20 cellular contexts compared by ENCODE assay signal in genomic region chr16:49455181-49455990, GRCh38.
A peak's percentile ranks its signal among the peaks of the same experiment; 100 is the strongest.
DNase-seq lines count a peak whose midpoint lies in the region; ATAC-seq and TF ChIP-seq lines count a peak whose summit lies in the region.
"Had no signal": no experiment of that assay in that cellular context is flagged by ENCODE, and none has a peak within 500 bp of the region (broad histone marks: within the 10 kb centered on the region; RNA-seq: fewer than 3 reads in every experiment).

No MANE protein-coding gene starts in this region.

- TF ChIP-seq POLR2A in prostate gland (IDR thresholded peaks at IDR 0.05): no peak

- peak; percentile 64 for DNase-seq in cardiac septum (ENCODE audit: low spot score)
- DNase-seq in left ventricle myocardium inferior: no peak
- DNase-seq in coronary artery (ENCODE audit: low spot score): peak; percentile 36
- DNase-seq in posterior vena cava (ENCODE audit: low spot score): peak; percentile 63
- no peak for DNase-seq in hepatic stellate cell (ENCODE audit: low spot score)
- DNase-seq in prostate gland (ENCODE audit: low spot score): no peak
- DNase-seq: ACHN, C1 segment of cervical spinal cord, H7, IMR-90, Karpas-422, NCI-H1048, NCI-H1436, NCI-H1930, NCI-H226, NCI-H524, NCI-H82, PC-3, RPMI8226 had no signal

- no peak overlapping the region for H3K27ac ChIP-seq in left ventricle myocardium inferior (replicated peaks)
- H3K27ac ChIP-seq in coronary artery: no peak overlapping the region
- H3K27ac ChIP-seq in prostate gland: no peak overlapping the region

- H3K9me3 ChIP-seq in left ventricle myocardium inferior (replicated peaks): no peaks in the 10 kb centered on the region
- H3K9me3 ChIP-seq in prostate gland: no peaks in the 10 kb centered on the region

- peaks cover 73% of the 10 kb centered on the region for H3K27me3 ChIP-seq in left ventricle myocardium inferior (ENCODE audit: low read depth)
- no peaks in the 10 kb centered on the region for H3K27me3 ChIP-seq in prostate gland (replicated peaks; ENCODE audit: insufficient read depth)

- H3K4me3 ChIP-seq in left ventricle myocardium inferior: no peak overlapping the region
- no peak overlapping the region for H3K4me3 ChIP-seq in coronary artery
- no peak overlapping the region for H3K4me3 ChIP-seq in prostate gland

- intact Hi-C loops in cardiac septum (cut with DNase I) (no loop called here), left ventricle myocardium inferior (cut with micrococcal nuclease) (no loop called here), posterior vena cava (cut with DNase I) (no loop called here), prostate gland (cut with DNase I) (no loop called here)

- ATAC-seq in HG02973 (IDR thresholded peaks at IDR 0.05; ENCODE audit: unreplicated experiment): no peak
- ATAC-seq: PC-3 had no signal

- H3K4me1 ChIP-seq in left ventricle myocardium inferior: peaks cover 15% of the 10 kb centered on the region
- no peaks in the 10 kb centered on the region for H3K4me1 ChIP-seq in prostate gland (replicated peaks)

- H3K36me3 ChIP-seq in left ventricle myocardium inferior (no peaks in the 10 kb centered on the region), prostate gland (no peaks in the 10 kb centered on the region)

- no peak for TF ChIP-seq CTCF in left ventricle myocardium inferior (IDR thresholded peaks at IDR 0.05; ENCODE audit: borderline replicate concordance)
- no peak for TF ChIP-seq CTCF in coronary artery (IDR thresholded peaks at IDR 0.05)
- no peak for TF ChIP-seq CTCF in prostate gland (IDR thresholded peaks at IDR 0.05)

- 94% methylated on average over 11 of the region's 11 CpGs for WGBS in prostate gland

Comparison
In these comparisons a context has a peak if more than half of its experiments do, and no peak if none do; other contexts are left out.
1. DNase-seq: peak in cardiac septum (single experiment), coronary artery (single experiment) and posterior vena cava (single experiment); none in left ventricle myocardium inferior (single experiment), hepatic stellate cell (single experiment) and prostate gland (single experiment).